ENCODE assay signal across 2 cellular contexts in the genomic region with DNA sequence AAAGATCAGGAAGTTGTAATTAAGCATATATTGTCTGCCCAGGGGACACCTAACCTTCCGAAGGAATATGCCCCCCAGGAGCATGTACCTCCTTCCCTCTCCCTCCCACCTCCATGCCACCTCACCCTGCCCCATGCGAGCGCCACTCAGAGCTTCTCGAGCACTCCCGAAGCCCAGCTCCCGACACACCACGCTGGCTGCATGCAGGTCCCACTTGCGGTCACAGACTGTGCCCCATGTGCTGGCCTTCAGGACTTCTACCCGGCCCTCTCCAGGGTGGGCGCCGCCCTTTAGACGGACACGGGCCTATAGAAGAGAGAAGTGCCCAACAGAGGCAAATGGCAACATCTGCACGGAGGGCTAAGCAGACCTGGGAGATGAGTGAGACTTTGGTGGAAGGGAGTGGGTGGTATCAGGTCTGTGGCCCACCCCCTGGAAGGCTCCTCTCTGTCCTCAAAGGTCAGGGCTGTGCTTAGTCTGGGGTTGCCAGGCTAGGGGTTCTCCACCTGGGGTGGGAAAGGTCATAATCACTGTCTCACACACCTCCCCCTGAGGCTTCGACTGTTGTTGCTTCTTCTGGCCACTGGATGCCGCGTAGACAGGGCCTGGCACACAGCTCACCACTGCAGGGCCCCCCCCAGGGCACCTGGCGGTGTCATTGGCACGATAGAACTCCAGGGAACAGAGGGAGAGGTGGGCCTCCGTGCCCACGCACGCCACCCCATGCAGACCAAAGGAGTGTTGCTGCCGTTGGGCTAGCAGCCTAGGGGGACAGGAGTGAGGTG.
TF ChIP-seq lines count a peak whose summit lies in the region.

No MANE protein-coding gene starts in this region.

TF ChIP-seq in HCT116, 20 proteins besides CTCF, POLR2A, EP300 and RAD21:
- TF ChIP-seq YY1 (IDR thresholded peaks at IDR 0.05; ENCODE audit: extremely low read depth, insufficient replicate concordance, low read depth, low read length) (no peak), SIN3A (IDR thresholded peaks at IDR 0.05; ENCODE audit: low read depth) (no peak), ZFX (IDR thresholded peaks at IDR 0.05) (no peak), ZNF274 (IDR thresholded peaks at IDR 0.05; ENCODE audit: low read depth, low read length) (no peak)
TF ChIP-seq in HCT116: peak in this region for 0.

TF ChIP-seq in GM12878, 131 proteins besides CTCF, POLR2A, EP300 and RAD21:
- TF ChIP-seq POLR2AphosphoS2 (IDR thresholded peaks at IDR 0.05; ENCODE audit: low read depth, low read length) (0 out of 2 replicates have a peak, but pooled peaks have one; percentile 4), CEBPB (IDR thresholded peaks at IDR 0.05; ENCODE audit: borderline replicate concordance in 1 of 2, low read depth in 2 of 2, low read length in 2 of 2) (no peak), ZNF622 (IDR thresholded peaks at IDR 0.05) (no peak), MXI1 (IDR thresholded peaks at IDR 0.05; ENCODE audit: low read depth, low read length) (no peak), IKZF1 (conservative IDR thresholded peaks at IDR 0.05) (no peak), SPI1 (IDR thresholded peaks at IDR 0.05; ENCODE audit: borderline replicate concordance, insufficient read depth, low read depth, low read length) (no peak)
